19 cellular contexts compared by ENCODE assay signal in genomic region chr20:61848851-61849250, GRCh38.
DNase-seq lines count a peak whose midpoint lies in the region; ATAC-seq and TF ChIP-seq lines count a peak whose summit lies in the region.
"Had no signal": no experiment of that assay in that cellular context is flagged by ENCODE, and none has a peak within 500 bp of the region (broad histone marks: within the 10 kb centered on the region; RNA-seq: fewer than 3 reads in every experiment).

No MANE protein-coding gene starts in this region.

- H3K9me3 ChIP-seq in right atrium auricular region: no peaks in the 10 kb centered on the region
- H3K9me3 ChIP-seq in neuronal stem cell (replicated peaks in 1 of 2; ENCODE audit: control insufficient read depth in 2 of 2, insufficient read depth in 1 of 2, low read depth in 1 of 2, low read length in 2 of 2): peaks cover 4 to 16% of the 10 kb centered on the region in 2 donors
- no peaks in the 10 kb centered on the region for H3K9me3 ChIP-seq in endodermal cell (ENCODE audit: control insufficient read depth, low read length)
- H3K9me3 ChIP-seq: A549, BE2C, HAP-1 had no signal

- no CpG with 5 or more reads among the region's 4 CpGs for whole genome bisulfite sequencing in neuronal stem cell (ENCODE audit: extremely low coverage in 2 of 2, insufficient read length in 2 of 2, insufficient replicate concordance in 1 of 2), 2 donors
- WGBS in endodermal cell (ENCODE audit: insufficient coverage in 1 of 2, insufficient read length in 1 of 2), 2 experiments: 90 to 97% methylated on average over 2 to 4 of the region's 4 CpGs

- H3K23ac ChIP-seq in neuronal stem cell (ENCODE audit: low read depth, low read length, poor library complexity): peak overlapping the region; percentile 68

- no peak overlapping the region for H3K27ac Mint-ChIP-seq in endodermal cell
- H3K27ac Mint-ChIP-seq: CD4-positive, alpha-beta memory T cell; GM23338; HFFc6 had no signal

- H3K14ac ChIP-seq in neuronal stem cell (ENCODE audit: low read length): no peak overlapping the region

- no peak overlapping the region for H3K27ac ChIP-seq in right atrium auricular region
- no peak overlapping the region for H3K27ac ChIP-seq in neuronal stem cell (replicated peaks; ENCODE audit: low read length)
- no peak overlapping the region for H3K27ac ChIP-seq in endodermal cell (ENCODE audit: low read depth, low read length)
- H3K27ac ChIP-seq: A549 had no signal

- intact Hi-C loops in Right ventricle myocardium inferior (cut with DNase I): no loop called here

- no peak overlapping the region for H2AK5ac ChIP-seq in neuronal stem cell (ENCODE audit: low read depth, low read length)

- H4K91ac ChIP-seq in neuronal stem cell (ENCODE audit: low read depth, low read length, poor library complexity): no peak overlapping the region

- no peak overlapping the region for H3K4me2 ChIP-seq in neuronal stem cell (ENCODE audit: insufficient read depth, low read length, poor library complexity, severe bottlenecking)
- H3K4me2 ChIP-seq: A549, GM23338 had no signal

- peaks cover 15% of the 10 kb centered on the region for H3K9me3 Mint-ChIP-seq in endodermal cell

- H2BK120ac ChIP-seq in neuronal stem cell (ENCODE audit: low read depth, low read length): no peak overlapping the region

- no peak overlapping the region for H4K8ac ChIP-seq in neuronal stem cell (ENCODE audit: low read depth, low read length)

- peak; percentile 11 for DNase-seq in Right ventricle myocardium inferior (ENCODE audit: missing footprints)
- no peak for DNase-seq in right atrium auricular region (ENCODE audit: low spot score)
- peak; percentile 32 for DNase-seq in DMS79 (lab: John Stamatoyannopoulos, UW)
- no peak for DNase-seq in neuronal stem cell (ENCODE audit: low spot score)
- no peak for DNase-seq in SIG-M5 treated with dmso at 0.1 percent for 504 hours (lab: John Stamatoyannopoulos, UW; ENCODE audit: unreplicated experiment)
- DNase-seq in endodermal cell: no peak
- DNase-seq: 8988T; ACHN; AML-193; BE2C; C1 segment of cervical spinal cord; CD4-positive, alpha-beta memory T cell; COR-L47; DMS153; GF-D8; HFFc6 had no signal

- H3K79me1 ChIP-seq in neuronal stem cell (ENCODE audit: low read depth, low read length): no peaks in the 10 kb centered on the region

- H3K4me3 ChIP-seq in right atrium auricular region (no peak overlapping the region), neuronal stem cell (ENCODE audit: low read length in 2 of 2) (no peak overlapping the region), endodermal cell (ENCODE audit: low read length) (no peak overlapping the region)
- H3K4me3 ChIP-seq: A549, GM23338, HAP-1 had no signal

- H3K4me1 ChIP-seq in right atrium auricular region: no peaks in the 10 kb centered on the region
- H3K4me1 ChIP-seq in neuronal stem cell (ENCODE audit: control insufficient read depth in 2 of 2, insufficient read depth in 1 of 2, low read depth in 1 of 2, low read length in 2 of 2): peaks cover 17 to 21% of the 10 kb centered on the region in 2 donors
- H3K4me1 ChIP-seq in endodermal cell (ENCODE audit: control insufficient read depth, insufficient read depth, low read length): no peaks in the 10 kb centered on the region
- H3K4me1 ChIP-seq: A549, BE2C, HAP-1 had no signal

- peak overlapping the region; percentile 3 for H3K18ac ChIP-seq in neuronal stem cell (ENCODE audit: low read length)

- peaks cover 2% of the 10 kb centered on the region for H3K4me1 Mint-ChIP-seq in endodermal cell
- H3K4me1 Mint-ChIP-seq: CD4-positive, alpha-beta memory T cell; GM23338 had no signal

- H2AFZ ChIP-seq in neuronal stem cell (ENCODE audit: low read length): no peak overlapping the region
- H2AFZ ChIP-seq: GM23338 had no signal

- TF ChIP-seq CTCF in right atrium auricular region (IDR thresholded peaks at IDR 0.05): no peak
- no peak for TF ChIP-seq CTCF in endodermal cell (conservative IDR thresholded peaks at IDR 0.05)

- H3K27me3 ChIP-seq in right atrium auricular region: peaks cover 0 to 3% of the 10 kb centered on the region in 2 donors
- peaks cover 0 to 2% (median 0%) of the 10 kb centered on the region in 3 experiments for H3K27me3 ChIP-seq in neuronal stem cell (ENCODE audit: control insufficient read depth in 3 of 3, insufficient read depth in 3 of 3, low read depth in 1 of 3, low read length in 3 of 3)
- H3K27me3 ChIP-seq in endodermal cell (ENCODE audit: control insufficient read depth, insufficient read depth, low read length, poor library complexity, severe bottlenecking): no peaks in the 10 kb centered on the region

- H3K27me3 Mint-ChIP-seq in endodermal cell (ENCODE audit: insufficient read depth): peaks cover 9% of the 10 kb centered on the region

- H2BK12ac ChIP-seq in neuronal stem cell (ENCODE audit: low read length): no peak overlapping the region

- H3K4me3 Mint-ChIP-seq in endodermal cell: no peak overlapping the region
- H3K4me3 Mint-ChIP-seq: CD4-positive, alpha-beta memory T cell; GM23338; HFFc6 had no signal

- H3K36me3 ChIP-seq in right atrium auricular region (no peaks in the 10 kb centered on the region), neuronal stem cell (replicated peaks in 1 of 2; ENCODE audit: control insufficient read depth in 2 of 2, insufficient read depth in 2 of 2, low read length in 2 of 2) (no peaks in the 10 kb centered on the region), endodermal cell (ENCODE audit: control insufficient read depth, insufficient read depth, low read length) (no peaks in the 10 kb centered on the region)
- H3K36me3 ChIP-seq: BE2C, HAP-1 had no signal

- H3K36me3 Mint-ChIP-seq in endodermal cell (ENCODE audit: low read depth): peaks cover 3% of the 10 kb centered on the region
- H3K36me3 Mint-ChIP-seq: CD4-positive, alpha-beta memory T cell had no signal

- H3K9ac ChIP-seq in neuronal stem cell (ENCODE audit: low read depth, low read length, poor library complexity): no peak overlapping the region
- no peak overlapping the region for H3K9ac ChIP-seq in endodermal cell (ENCODE audit: extremely low read depth, low read length, poor library complexity, severe bottlenecking)

- ATAC-seq in Right ventricle myocardium inferior: no peak
- ATAC-seq: A549, GM23338 had no signal

- H2BK15ac ChIP-seq in neuronal stem cell (ENCODE audit: low read length): no peak overlapping the region

- H2BK5ac ChIP-seq in neuronal stem cell (ENCODE audit: low read length): no peak overlapping the region

- H3K4ac ChIP-seq in neuronal stem cell (ENCODE audit: low read length): no peak overlapping the region

Comparison
In these comparisons a context has a peak if more than half of its experiments do, and no peak if none do; other contexts are left out.
1. DNase-seq: peak in Right ventricle myocardium inferior (single experiment) and DMS79 (single experiment); none in right atrium auricular region (single experiment), neuronal stem cell (single experiment), SIG-M5 treated with dmso at 0.1 percent for 504 hours (single experiment) and endodermal cell (single experiment).